4 cellular contexts compared by ENCODE assay signal in the genomic region with DNA sequence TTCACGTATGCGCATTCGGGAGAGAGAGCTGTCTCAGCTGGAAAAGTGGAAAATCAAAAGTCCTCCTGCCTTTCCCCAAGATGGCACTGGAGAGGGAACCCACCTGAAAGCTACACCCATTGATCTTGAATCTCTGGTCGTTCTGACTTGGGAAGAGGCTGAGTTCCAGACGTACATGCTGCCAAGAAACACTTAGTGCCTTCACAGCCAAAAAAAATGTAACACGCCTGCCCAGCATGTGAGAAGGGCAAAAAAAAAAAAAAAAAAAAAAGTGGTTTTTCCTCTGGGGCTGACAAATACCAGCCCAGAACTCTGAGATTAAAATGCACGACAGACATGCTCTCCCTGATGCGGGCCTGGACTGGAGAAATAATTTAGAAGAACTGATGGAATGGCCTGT.
"Had no signal": no experiment of that assay in that cellular context is flagged by ENCODE, and none has a peak within 500 bp of the region (broad histone marks: within the 10 kb centered on the region; RNA-seq: fewer than 3 reads in every experiment).

No MANE protein-coding gene starts in this region.

- H3K4me1 Mint-ChIP-seq: GM23338 had no signal

- DNase-seq: H9, HCEC 1CT, IMR-90 had no signal

- H3K4me3 ChIP-seq: GM23338 had no signal

- H3K27ac Mint-ChIP-seq: GM23338, H9 had no signal

- H3K4me3 Mint-ChIP-seq: GM23338, H9 had no signal

- ATAC-seq: GM23338 had no signal
